Comparison of ENCODE assay signal across 1 cellular context in the genomic region with DNA sequence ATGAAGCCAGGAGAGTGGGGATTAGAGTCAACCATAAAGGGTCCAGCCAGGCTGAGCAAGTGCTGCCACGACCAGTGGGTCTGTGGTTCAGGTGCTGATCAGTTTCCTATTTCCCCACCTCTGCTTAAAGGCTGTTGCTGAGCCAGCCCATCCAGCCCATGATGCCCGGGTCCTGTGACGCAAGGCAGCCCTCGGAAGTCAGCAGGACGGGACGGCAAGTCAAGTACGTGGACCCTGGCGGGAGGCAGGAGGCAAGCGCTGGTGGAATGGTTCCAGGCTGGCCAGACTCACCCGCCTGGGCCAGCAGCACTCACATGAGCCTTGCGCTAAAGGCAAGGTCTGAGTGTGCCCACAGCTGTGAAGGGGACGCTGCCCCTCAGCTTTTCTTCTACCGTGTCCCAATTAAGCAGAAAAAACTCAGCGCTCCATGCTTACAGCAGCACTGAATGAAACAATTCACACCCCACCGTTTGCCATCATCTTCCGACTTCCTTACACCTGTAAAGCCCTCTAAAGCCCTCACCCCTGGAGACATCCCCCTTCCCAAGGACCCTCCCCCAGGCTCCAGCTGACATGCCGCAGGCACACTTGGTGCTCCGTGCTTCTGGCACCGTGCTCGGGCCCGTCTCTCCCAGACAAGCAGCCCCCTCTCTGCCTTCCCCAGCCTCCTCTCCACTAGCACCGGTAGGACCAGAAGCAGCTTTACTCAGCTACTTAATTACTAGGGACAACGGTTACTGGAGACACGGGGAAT.
TF ChIP-seq lines count a peak whose summit lies in the region.

No MANE protein-coding gene starts in this region.

TF ChIP-seq in H1, 55 proteins besides CTCF, POLR2A, EP300 and RAD21:
- TF ChIP-seq FOSL1 (IDR thresholded peaks at IDR 0.05; ENCODE audit: insufficient read depth, low read depth, low read length) (no peak), BCL11A (IDR thresholded peaks at IDR 0.05; ENCODE audit: low read depth in 2 of 2, low read length in 2 of 2) (no peak), SIX5 (IDR thresholded peaks at IDR 0.05; ENCODE audit: low read depth, low read length) (no peak), SIN3A (conservative IDR thresholded peaks at IDR 0.05 in 1 of 2, IDR thresholded peaks at IDR 0.05 in 1 of 2; ENCODE audit: low read depth in 1 of 2, low read length in 2 of 2) (no peak), CHD2 (IDR thresholded peaks at IDR 0.05; ENCODE audit: low read length) (no peak), TBP (IDR thresholded peaks at IDR 0.05; ENCODE audit: low read depth, low read length) (no peak), RBBP5 (IDR thresholded peaks at IDR 0.05; ENCODE audit: borderline replicate concordance, low read depth, low read length) (no peak), CEBPB (IDR thresholded peaks at IDR 0.05; ENCODE audit: low read depth, low read length) (no peak), CREB1 (IDR thresholded peaks at IDR 0.05) (no peak), YY1 (IDR thresholded peaks at IDR 0.05; ENCODE audit: low read depth, low read length) (no peak), KDM1A (IDR thresholded peaks at IDR 0.05; ENCODE audit: borderline replicate concordance, low read length) (no peak), JUN (IDR thresholded peaks at IDR 0.05; ENCODE audit: low read depth, low read length) (no peak), SIRT6 (IDR thresholded peaks at IDR 0.05; ENCODE audit: low read length) (no peak)
TF ChIP-seq in H1: peak in this region for 0.
